39 cellular contexts compared by ENCODE assay signal in the genomic region with DNA sequence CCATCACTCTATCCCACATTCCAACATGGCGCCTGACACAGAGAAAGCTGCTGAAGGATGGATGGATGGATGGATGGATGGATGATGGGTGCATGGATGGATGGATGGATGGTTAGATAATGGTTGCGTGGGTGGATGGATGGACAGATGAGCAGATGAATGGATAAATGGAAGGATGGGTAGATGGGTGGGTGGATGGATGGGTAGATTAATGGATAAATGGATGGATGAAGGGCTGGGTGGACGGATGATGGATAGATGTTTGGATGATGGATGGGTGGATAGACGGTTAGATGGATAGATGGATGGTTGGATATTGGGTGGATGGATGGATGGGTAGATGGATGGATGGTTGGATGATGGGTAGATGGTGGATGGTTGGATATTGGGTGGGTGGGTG. TPM values are rescaled to one million over a fixed set of nuclear protein-coding genes. Genes with fewer than 3 reads are reported as not detected.
"Had no signal": no experiment of that assay in that cellular context is flagged by ENCODE, and none has a peak within 500 bp of the region (broad histone marks: within the 10 kb centered on the region; RNA-seq: fewer than 3 reads in every experiment).

No MANE protein-coding gene starts in this region.

- H3K27ac Mint-ChIP-seq: endodermal cell; mesothelial cell of epicardium; naive B cell; natural killer cell treated with Interleukin-12 subunit alpha and Interleukin-12 subunit beta and Interleukin-15 and Interleukin-18, amount 100 ng/mL, for 72 hours; neural progenitor cell; stimulated activated effector memory CD8-positive, alpha-beta T cell treated with anti-CD3 and anti-CD28 coated beads, Interleukin-12 subunit alpha, Interleukin-12 subunit beta, amount 100 ng/mL, for 72 hours had no signal

- H2AFZ ChIP-seq: hepatocyte, neural progenitor cell had no signal

- H3K27me3 ChIP-seq: dorsolateral prefrontal cortex, foreskin keratinocyte, heart left ventricle, hepatocyte, left lung, neural progenitor cell, sigmoid colon, stomach, thyroid gland had no signal

- H3K9me3 ChIP-seq: esophagus muscularis mucosa, gastroesophageal sphincter, heart left ventricle, left lung, mucosa of descending colon, psoas muscle, sigmoid colon, stomach, thyroid gland had no signal

- H3K9ac ChIP-seq: neural progenitor cell had no signal

- H3K4me2 ChIP-seq: hepatocyte, neural progenitor cell had no signal

- ATAC-seq: foreskin keratinocyte; gastroesophageal sphincter; heart left ventricle; left cardiac atrium; left lung; mucosa of descending colon; natural killer cell treated with Interleukin-12 subunit alpha and Interleukin-12 subunit beta and Interleukin-15 and Interleukin-18, amount 100 ng/mL, for 72 hours; psoas muscle; right cardiac atrium; stimulated activated effector memory CD8-positive, alpha-beta T cell treated with anti-CD3 and anti-CD28 coated beads, Interleukin-12 subunit alpha, Interleukin-12 subunit beta, amount 100 ng/mL, for 72 hours had no signal

- DNase-seq: dorsolateral prefrontal cortex; effector CD4-positive, alpha-beta T cell; endodermal cell; foreskin keratinocyte; left cardiac atrium; mesenchymal stem cell; naive B cell; nucleus accumbens; psoas muscle; sigmoid colon; stimulated activated CD4-positive, alpha-beta T cell treated with anti-CD3 and anti-CD28 coated beads, Interleukin-2, amount 100 ng/mL, for 24 hours; stimulated activated CD4-positive, alpha-beta T cell treated with anti-CD3 and anti-CD28 coated beads, Interleukin-4, amount 100 ng/mL, for 24 hours; stimulated activated naive CD4-positive, alpha-beta T cell treated with Interleukin-2 at 50 U/mL for 16 hours; stomach; thyroid gland; trophoblast cell had no signal

- H3K4me1 ChIP-seq: foreskin keratinocyte, psoas muscle, sigmoid colon had no signal

- H3K27me3 Mint-ChIP-seq: natural killer cell treated with Interleukin-12 subunit alpha and Interleukin-12 subunit beta and Interleukin-15 and Interleukin-18, amount 100 ng/mL, for 72 hours had no signal

- H3K79me2 ChIP-seq: hepatocyte had no signal

- H3K27ac ChIP-seq: dorsolateral prefrontal cortex, esophagus muscularis mucosa, foreskin keratinocyte, gastroesophageal sphincter, heart left ventricle, hepatocyte, left lung, neural progenitor cell, psoas muscle, sigmoid colon, stomach, thyroid gland had no signal

- H3K36me3 ChIP-seq: esophagus muscularis mucosa, gastroesophageal sphincter, heart left ventricle, left lung, neural progenitor cell, sigmoid colon, stomach, thyroid gland had no signal

- H3K4me3 ChIP-seq: dorsolateral prefrontal cortex, esophagus muscularis mucosa, gastroesophageal sphincter, heart left ventricle, hepatocyte, left lung, mucosa of descending colon, neural progenitor cell, psoas muscle, sigmoid colon, stomach, thyroid gland had no signal

- H3K36me3 Mint-ChIP-seq: mesothelial cell of epicardium; natural killer cell treated with Interleukin-12 subunit alpha and Interleukin-12 subunit beta and Interleukin-15 and Interleukin-18, amount 100 ng/mL, for 72 hours; stimulated activated effector memory CD8-positive, alpha-beta T cell treated with anti-CD3 and anti-CD28 coated beads, Interleukin-12 subunit alpha, Interleukin-12 subunit beta, amount 100 ng/mL, for 72 hours had no signal

- H3K4me1 Mint-ChIP-seq: endodermal cell had no signal

- H3K4me3 Mint-ChIP-seq: endodermal cell; mesothelial cell of epicardium; naive B cell; natural killer cell treated with Interleukin-12 subunit alpha and Interleukin-12 subunit beta and Interleukin-15 and Interleukin-18, amount 100 ng/mL, for 72 hours; neural progenitor cell; stimulated activated effector memory CD8-positive, alpha-beta T cell treated with anti-CD3 and anti-CD28 coated beads, Interleukin-12 subunit alpha, Interleukin-12 subunit beta, amount 100 ng/mL, for 72 hours had no signal

- FAIRE-seq: colon, endothelial cell of umbilical vein, islet of Langerhans had no signal

- H3K9me3 Mint-ChIP-seq: endodermal cell, neural progenitor cell had no signal

RNA-seq across cellular contexts. Expression of a gene that starts 4.5 kb away (rescaled TPM):
- total RNA-seq: esophagus muscularis mucosa, foreskin keratinocyte, gastroesophageal sphincter, lower leg skin, lung microvascular endothelial cell, skeletal muscle tissue, subcutaneous adipose tissue had no signal
- polyA plus RNA-seq: fibroblast of lung had no signal

RNA-seq across cellular contexts. Expression of a gene that starts 11.6 kb away (rescaled TPM):
- total RNA-seq: epithelial cell of proximal tubule, esophagus muscularis mucosa, gastroesophageal sphincter, kidney epithelial cell, lower leg skin, sigmoid colon, skeletal muscle tissue, stomach, temporal lobe had no signal

RNA-seq across cellular contexts. Expression of a gene that starts 20.7 kb away (rescaled TPM):
- total RNA-seq: endothelial cell of umbilical vein, epithelial cell of proximal tubule, foreskin keratinocyte had no signal
- polyA plus RNA-seq: endothelial cell of umbilical vein, foreskin keratinocyte had no signal

RNA-seq across cellular contexts. Expression of a gene that starts 26.2 kb away (rescaled TPM):
- total RNA-seq: endothelial cell of umbilical vein, epithelial cell of proximal tubule, foreskin keratinocyte, kidney epithelial cell, lung microvascular endothelial cell, renal cortical epithelial cell, stomach, subcutaneous adipose tissue had no signal
- polyA plus RNA-seq: endothelial cell of umbilical vein, foreskin keratinocyte had no signal
